ENCODE assay signal across 8 cellular contexts in the genomic region with DNA sequence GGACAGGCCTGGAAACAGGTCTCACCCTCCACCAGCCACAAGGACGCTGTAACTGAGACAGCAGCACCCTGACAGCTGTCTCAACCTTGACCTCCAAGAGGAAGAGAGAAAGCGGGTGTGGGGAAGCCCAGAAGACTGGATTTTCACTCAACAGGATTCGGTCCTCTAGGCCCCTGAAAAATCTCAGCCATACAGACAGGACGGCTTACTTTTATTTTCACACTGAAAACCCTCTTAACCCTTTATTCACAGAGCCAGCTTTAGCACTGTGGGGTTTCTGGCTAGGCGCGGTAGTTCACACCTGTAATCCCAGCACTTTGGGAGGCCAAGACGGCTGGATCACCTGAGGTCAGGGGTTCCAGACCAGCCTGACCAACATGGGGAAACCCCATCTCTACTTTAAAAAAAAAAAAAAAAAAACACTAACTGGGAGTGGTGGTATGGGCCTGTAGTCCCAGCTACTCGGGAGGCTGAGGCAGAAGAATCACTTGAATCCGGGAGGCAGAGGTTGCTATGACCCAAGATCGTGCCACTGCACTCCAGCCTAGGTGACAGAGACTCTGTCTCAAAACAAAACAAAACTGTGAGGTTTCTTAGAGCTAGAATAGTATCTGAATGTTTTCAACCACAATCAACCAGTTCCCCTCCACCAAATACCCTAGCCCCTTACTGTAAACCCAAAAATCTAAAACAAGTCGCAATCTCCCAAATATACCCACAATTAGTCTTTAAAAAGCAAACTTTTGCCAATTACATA. TPM values are rescaled to one million over a fixed set of nuclear protein-coding genes. Genes with fewer than 3 reads are reported as not detected.
DNase-seq lines count a peak whose midpoint lies in the region; ATAC-seq, FAIRE-seq and TF ChIP-seq lines count a peak whose summit lies in the region.

No MANE protein-coding gene starts in this region.

- in situ Hi-C loops in GM13976 (cut with MboI; ENCODE audit: low sequenced_read_pairs, unreplicated experiment): loop anchor here (10.0 kb wide), 2 partner anchors 60 to 150 kb away; no protein-coding TSS in a partner anchor

- H3K36me3 Mint-ChIP-seq in activated CD8-positive, alpha-beta T cell treated with anti-CD3 and anti-CD28 coated beads, Interleukin-2, amount 10 ng/mL, durations not matched to agents 7 days and 5 days (ENCODE audit: low read depth): peaks cover 60% of the 10 kb centered on the region

- H3K9me3 ChIP-seq in osteoblast (ENCODE audit: low read depth, low read length) (no peaks in the 10 kb centered on the region), suprapubic skin (no peaks in the 10 kb centered on the region)

- 68% methylated on average over 11 of the region's 11 CpGs for WGBS in suprapubic skin

- H4K20me1 ChIP-seq in osteoblast (ENCODE audit: insufficient read depth, low read length): peaks cover 81% of the 10 kb centered on the region

- FAIRE-seq in frontal cortex (lab: Jason Lieb, UNC): no peak

- H2AFZ ChIP-seq in osteoblast (ENCODE audit: low read length): no peak overlapping the region

- no peaks in the 10 kb centered on the region for H3K9me3 Mint-ChIP-seq in activated CD8-positive, alpha-beta T cell treated with anti-CD3 and anti-CD28 coated beads, Interleukin-2, amount 10 ng/mL, durations not matched to agents 7 days and 5 days (ENCODE audit: insufficient read depth)

- H3K4me3 Mint-ChIP-seq in activated CD8-positive, alpha-beta T cell treated with anti-CD3 and anti-CD28 coated beads, Interleukin-2, amount 10 ng/mL, durations not matched to agents 7 days and 5 days: peak overlapping the region; percentile 66

- H3K4me1 ChIP-seq in osteoblast (ENCODE audit: insufficient read depth, low read length) (peaks cover 48% of the 10 kb centered on the region), suprapubic skin (peaks cover 66% of the 10 kb centered on the region)

- peaks cover 93% of the 10 kb centered on the region for H3K79me2 ChIP-seq in osteoblast (ENCODE audit: insufficient read depth, low read length)

- H3K4me1 Mint-ChIP-seq in activated CD8-positive, alpha-beta T cell treated with anti-CD3 and anti-CD28 coated beads, Interleukin-2, amount 10 ng/mL, durations not matched to agents 7 days and 5 days (ENCODE audit: low read depth): peaks cover 81% of the 10 kb centered on the region

- H3K27ac Mint-ChIP-seq in activated CD8-positive, alpha-beta T cell treated with anti-CD3 and anti-CD28 coated beads, Interleukin-2, amount 10 ng/mL, durations not matched to agents 7 days and 5 days: peak overlapping the region; percentile 80

- no peak for TF ChIP-seq POLR2A in suprapubic skin (IDR thresholded peaks at IDR 0.05)

- H3K27ac ChIP-seq in osteoblast (ENCODE audit: low read depth, low read length) (peak overlapping the region; percentile 33), suprapubic skin (no peak overlapping the region)

- CTCF ChIA-PET in activated CD8-positive, alpha-beta T cell treated with anti-CD3 and anti-CD28 coated beads, Interleukin-2, amount 10 ng/mL, durations not matched to agents 7 days and 5 days (lab: Charles Lee): interaction anchor here (1.1 to 3.1 kb wide), 7 partner anchors 8 to 127 kb away, joined by 3 to 10 read pairs (median 4); a partner anchor contains a TSS

- no peak overlapping the region for H3K4me3 ChIP-seq in osteoblast (ENCODE audit: insufficient read depth, low read length)
- H3K4me3 ChIP-seq in suprapubic skin: no peak overlapping the region

- no peaks in the 10 kb centered on the region for H3K27me3 Mint-ChIP-seq in activated CD8-positive, alpha-beta T cell treated with anti-CD3 and anti-CD28 coated beads, Interleukin-2, amount 10 ng/mL, durations not matched to agents 7 days and 5 days (ENCODE audit: low read depth)

- no peak overlapping the region for H3K4me2 ChIP-seq in osteoblast (ENCODE audit: insufficient read depth, low read length)

- POLR2A ChIA-PET in activated CD8-positive, alpha-beta T cell treated with anti-CD3 and anti-CD28 coated beads, Interleukin-2, amount 10 ng/mL, durations not matched to agents 7 days and 5 days (lab: Charles Lee): interaction anchor here (0.7 to 4.6 kb wide), 5 partner anchors 10 to 52 kb away, joined by 3 to 16 read pairs (median 8); a partner anchor contains a TSS

- H3K27me3 ChIP-seq in osteoblast (ENCODE audit: insufficient read depth, low read length) (no peaks in the 10 kb centered on the region), suprapubic skin (no peaks in the 10 kb centered on the region)

- DNase-seq in GM13976 (ENCODE audit: low spot score): peak; percentile 46
- peak; percentile 47 for DNase-seq in activated CD8-positive, alpha-beta T cell treated with anti-CD3 and anti-CD28 coated beads, Interleukin-2, amount 10 ng/mL, durations not matched to agents 7 days and 5 days
- no peak for DNase-seq in osteoblast (ENCODE audit: insufficient read length, low spot score, missing footprints)
- no peak for DNase-seq in frontal cortex (ENCODE audit: low spot score in 2 of 2)
- no peak for DNase-seq in suprapubic skin (ENCODE audit: low spot score in 2 of 2)
- no peak for DNase-seq in GF-D8 (lab: John Stamatoyannopoulos, UW)
- DNase-seq in DMS79 treated with DMSO at 0.1 percent for 48 hours (lab: John Stamatoyannopoulos, UW): no peak

- TF ChIP-seq CTCF in GM13976 (IDR thresholded peaks at IDR 0.05; ENCODE audit: borderline replicate concordance, control extremely low read depth, extremely low read depth, insufficient read depth, missing control alignments): no peak
- TF ChIP-seq CTCF in osteoblast (IDR thresholded peaks at IDR 0.05; ENCODE audit: extremely low read depth, low read depth, low read length): no peak
- TF ChIP-seq CTCF in suprapubic skin (IDR thresholded peaks at IDR 0.05): no peak

- H3K36me3 ChIP-seq in osteoblast (ENCODE audit: insufficient read depth, low read length) (peaks cover 2% of the 10 kb centered on the region), suprapubic skin (no peaks in the 10 kb centered on the region)

- TF ChIP-seq EP300 in suprapubic skin (IDR thresholded peaks at IDR 0.05): no peak

- ATAC-seq in HG02885 (IDR thresholded peaks at IDR 0.05; ENCODE audit: poor library complexity, unreplicated experiment): peak; percentile 38
- peak; percentile 19 for ATAC-seq in activated CD8-positive, alpha-beta T cell treated with anti-CD3 and anti-CD28 coated beads, Interleukin-2, amount 10 ng/mL, durations not matched to agents 7 days and 5 days

RNA-seq across cellular contexts. Expression of a gene that starts 5.3 kb away (rescaled TPM):
- total RNA-seq in activated CD8-positive, alpha-beta T cell treated with anti-CD3 and anti-CD28 coated beads, Interleukin-2, amount 10 ng/mL, durations not matched to agents 7 days and 5 days: 100 to 1,000 TPM; 157 to 175 TPM
- total RNA-seq in osteoblast (78.4 and 97.4 TPM in 2 replicates), frontal cortex (27.7 TPM), suprapubic skin (100 to 1,000 TPM in 3 of 4 donors, 10 to 100 TPM in 1; 85.4 to 212 (median 127) TPM)

RNA-seq across cellular contexts. Expression of a gene that starts 23.1 kb away (rescaled TPM):
- 10 to 100 TPM; 94.7 to 98.4 TPM for total RNA-seq in activated CD8-positive, alpha-beta T cell treated with anti-CD3 and anti-CD28 coated beads, Interleukin-2, amount 10 ng/mL, durations not matched to agents 7 days and 5 days
- total RNA-seq in osteoblast (76.3 and 85.8 TPM in 2 replicates), frontal cortex (84.8 TPM), suprapubic skin (100 to 1,000 TPM; 131 to 324 (median 144) TPM)

Comparison
In these comparisons a context has a peak if more than half of its experiments do, and no peak if none do; other contexts are left out.
1. DNase-seq: peak in GM13976 (single experiment) and activated CD8-positive, alpha-beta T cell treated with anti-CD3 and anti-CD28 coated beads, Interleukin-2, amount 10 ng/mL, durations not matched to agents 7 days and 5 days (single experiment); none in osteoblast (single experiment), frontal cortex (0 of 2), suprapubic skin (0 of 2), GF-D8 (single experiment) and DMS79 treated with DMSO at 0.1 percent for 48 hours (single experiment).